Comparison of ENCODE assay signal across 1 cellular context in genomic region chr17:72743037-72743467, GRCh38.
TF ChIP-seq lines count a peak whose summit lies in the region.

No MANE protein-coding gene starts in this region.

TF ChIP-seq in HepG2, 621 proteins besides CTCF, POLR2A, EP300 and RAD21 (continued from another document):
- TF ChIP-seq ATF5 (CRISPR knock-in tag; IDR thresholded peaks at IDR 0.05; ENCODE audit: low read depth) = no peak
- TF ChIP-seq POLR2AphosphoS5 (IDR thresholded peaks at IDR 0.05; ENCODE audit: low read depth, low read length) = no peak
- no peak for TF ChIP-seq TBX3 (IDR thresholded peaks at IDR 0.05; ENCODE audit: borderline replicate concordance)
- no peak for TF ChIP-seq MXD4 (CRISPR knock-in tag; IDR thresholded peaks at IDR 0.05)
- no peak for TF ChIP-seq ZNF207 (IDR thresholded peaks at IDR 0.05; ENCODE audit: borderline replicate concordance)
- TF ChIP-seq PITX1 (CRISPR knock-in tag; IDR thresholded peaks at IDR 0.05) = no peak
- no peak for TF ChIP-seq HDAC1 (CRISPR knock-in tag; IDR thresholded peaks at IDR 0.05)
- TF ChIP-seq ZBTB8A (CRISPR knock-in tag; IDR thresholded peaks at IDR 0.05; ENCODE audit: borderline replicate concordance, low read depth) = no peak
- no peak for TF ChIP-seq ZNF460 (CRISPR knock-in tag; IDR thresholded peaks at IDR 0.05; ENCODE audit: borderline replicate concordance)
- no peak for TF ChIP-seq SRSF1 (optimal IDR thresholded peaks at IDR 0.05; ENCODE audit: low read depth, low read length)
TF ChIP-seq in HepG2: peak in this region for 0.
